18 cellular contexts compared by ENCODE assay signal in genomic region chr1:55037733-55038551, GRCh38. TPM values are rescaled to one million over a fixed set of nuclear protein-coding genes. Genes with fewer than 3 reads are reported as not detected.
"Had no signal": no experiment of that assay in that cellular context is flagged by ENCODE, and none has a peak within 500 bp of the region (broad histone marks: within the 10 kb centered on the region; RNA-seq: fewer than 3 reads in every experiment).

No MANE protein-coding gene starts in this region.

- H3K4me1 ChIP-seq: pancreas had no signal

- FAIRE-seq: pancreas had no signal

- H3K36me3 ChIP-seq: pancreas, thyroid gland had no signal

- H3K27ac ChIP-seq: pancreas, thyroid gland had no signal

- DNase-seq: activated CD4-positive, alpha-beta T cell treated with anti-CD3 and anti-CD28 coated beads, Interleukin-2, amount 50 U/mL, for 1 hour; activated CD4-positive, CD25-positive, alpha-beta regulatory T cell; activated CD8-positive, alpha-beta memory T cell treated with anti-CD3 and anti-CD28 coated beads for 24 hours; activated naive CD8-positive, alpha-beta T cell treated with anti-CD3 and anti-CD28 coated beads for 36 hours; amygdala; cerebellar nuclear complex; dermis blood vessel endothelial cell; effector memory CD8-positive, alpha-beta T cell; foreskin keratinocyte; kidney glomerular epithelial cell; pancreas; stimulated activated CD4-positive, alpha-beta T cell treated with anti-CD3 and anti-CD28 coated beads, Interleukin-2, amount 100 ng/mL, for 48 hours; thyroid gland had no signal

- ATAC-seq: effector memory CD8-positive, alpha-beta T cell; foreskin keratinocyte; pancreas; stimulated activated memory B cell treated with anti-CD40 and anti-IgM and Interleukin-4, amounts not matched to agents 10 μg/mL and 1 μg/mL and 100 μg/mL, for 72 hours had no signal

- H3K9me3 ChIP-seq: pancreas, thyroid gland had no signal

- H3K27me3 ChIP-seq: foreskin keratinocyte, thyroid gland had no signal

- H3K4me3 ChIP-seq: pancreas, thyroid gland had no signal

RNA-seq across cellular contexts. Expression of gene PCSK9, which starts 1.4 kb away (rescaled TPM):
- total RNA-seq: activated naive CD8-positive, alpha-beta T cell treated with anti-CD3 and anti-CD28 coated beads for 36 hours; dermis blood vessel endothelial cell; thyroid gland had no signal
- polyA plus RNA-seq: neural cell had no signal

RNA-seq across cellular contexts. Expression of gene BSND, which starts 39.2 kb away (rescaled TPM):
- total RNA-seq: activated naive CD8-positive, alpha-beta T cell treated with anti-CD3 and anti-CD28 coated beads for 36 hours; dermis blood vessel endothelial cell; foreskin keratinocyte; lower leg skin; mesenteric fat pad; pancreas; T-helper 2 cell treated with Interferon-gamma antibody and Interleukin-4, amounts not matched to agents 100 ng/mL and 5 ng/mL, for 36 hours; thyroid gland had no signal
- polyA plus RNA-seq: foreskin keratinocyte, neural cell had no signal

RNA-seq across cellular contexts. Expression of gene TMEM61, which starts 57.5 kb away (rescaled TPM):
- total RNA-seq: activated naive CD8-positive, alpha-beta T cell treated with anti-CD3 and anti-CD28 coated beads for 36 hours; dermis blood vessel endothelial cell; mesenteric fat pad; T-helper 2 cell treated with Interferon-gamma antibody and Interleukin-4, amounts not matched to agents 100 ng/mL and 5 ng/mL, for 36 hours had no signal
- polyA plus RNA-seq: neural cell had no signal
